ENCODE assay signal across 24 cellular contexts in genomic region chrX:135411893-135412292, GRCh38. TPM values are rescaled to one million over a fixed set of nuclear protein-coding genes. Genes with fewer than 3 reads are reported as not detected.
DNase-seq lines count a peak whose midpoint lies in the region; TF ChIP-seq lines count a peak whose summit lies in the region.
"Had no signal": no experiment of that assay in that cellular context is flagged by ENCODE, and none has a peak within 500 bp of the region (broad histone marks: within the 10 kb centered on the region; RNA-seq: fewer than 3 reads in every experiment).

No MANE protein-coding gene starts in this region.

- intact Hi-C loops in adrenal gland (cut with DNase I) = no loop called here

- peaks cover 15% of the 10 kb centered on the region for H3K27me3 ChIP-seq in adrenal gland
- H3K27me3 ChIP-seq: BE2C had no signal

- H3K4me3 ChIP-seq in adrenal gland (no peak overlapping the region), fibroblast of villous mesenchyme (ENCODE audit: low read depth, low read length) (no peak overlapping the region)
- H3K4me3 ChIP-seq: esophagus squamous epithelium, K562, PC-9, spleen had no signal

- peak overlapping the region in 4 of 5 donors; percentile 23 to 74 (median 28) for H3K27ac ChIP-seq in adrenal gland
- H3K27ac ChIP-seq: esophagus squamous epithelium, PC-9, spleen had no signal

- no peaks in the 10 kb centered on the region for H3K36me3 ChIP-seq in adrenal gland (replicated peaks in 1 of 2)
- H3K36me3 ChIP-seq: BE2C, esophagus squamous epithelium, spleen had no signal

- no peak for TF ChIP-seq POLR2A in adrenal gland (IDR thresholded peaks at IDR 0.05)

- DNase-seq in SKM-1 treated with dmso at 0.1 percent for 144 hours (lab: John Stamatoyannopoulos, UW; ENCODE audit: unreplicated experiment) = peak; percentile 1
- no peak for DNase-seq in SKM-1 (lab: John Stamatoyannopoulos, UW; ENCODE audit: unreplicated experiment)
- DNase-seq in adrenal gland = peak in 4 of 7 donors; percentile 33 to 46 (median 38)
- peak; percentile 8 for DNase-seq in fibroblast of villous mesenchyme (ENCODE audit: low read depth)
- no peak for DNase-seq in activated gamma-delta T cell treated with Interleukin-2 at 50 U/mL for 16 hours
- no peak for DNase-seq in stimulated activated CD4-positive, alpha-beta T cell treated with anti-CD3 and anti-CD28 coated beads, Interleukin-4, amount 100 ng/mL, for 24 hours
- DNase-seq in stimulated activated CD4-positive, alpha-beta T cell treated with anti-CD3 and anti-CD28 coated beads, Interleukin-4, amount 100 ng/mL, for 4 hours = no peak
- no peak for DNase-seq in NCI-H82 (lab: John Stamatoyannopoulos, UW)
- DNase-seq: activated naive CD4-positive, alpha-beta T cell; activated T-cell treated with anti-CD3 and anti-CD28 coated beads for 4 hours; BE2C; DND-41; effector CD4-positive, alpha-beta T cell; esophagus squamous epithelium; GOT3; head of caudate nucleus; NCI-H1105 treated with DMSO at 0.1 percent for 48 hours; NCI-H748 treated with DMSO at 0.1 percent for 48 hours; nucleus accumbens; retina; SIG-M5; spleen had no signal

- 56 to 74% (median 63%) methylated on average over 3 of the region's 3 CpGs for WGBS in adrenal gland, 4 donors

- TF ChIP-seq CTCF in adrenal gland (IDR thresholded peaks at IDR 0.05) (no peak), fibroblast of villous mesenchyme (IDR thresholded peaks at IDR 0.05; ENCODE audit: insufficient read depth, low read depth, low read length) (no peak)

- H3K4me1 ChIP-seq in adrenal gland (replicated peaks in 1 of 2) = peaks cover 6 to 10% of the 10 kb centered on the region in 2 donors
- H3K4me1 ChIP-seq: BE2C, esophagus squamous epithelium had no signal

- no peaks in the 10 kb centered on the region for H3K9me3 ChIP-seq in adrenal gland (replicated peaks in 1 of 3)
- H3K9me3 ChIP-seq: BE2C, esophagus squamous epithelium had no signal

RNA-seq across cellular contexts. Expression of gene SMIM10L2A, which starts 9.9 kb away (rescaled TPM):
- total RNA-seq in adrenal gland (10 to 100 TPM; 34.9 to 90.3 (median 42.3) TPM), fibroblast of villous mesenchyme (under 0.01 TPM in 1 of 2 replicates, not detected in the other)
- polyA plus RNA-seq in adrenal gland = 10 to 100 TPM; 31.5 to 39.1 (median 34.4) TPM
- total RNA-seq: PC-9 had no signal

Comparison
In these comparisons a context has a peak if more than half of its experiments do, and no peak if none do; other contexts are left out.
1. DNase-seq: peak in SKM-1 treated with dmso at 0.1 percent for 144 hours (single experiment), adrenal gland (4 of 7) and fibroblast of villous mesenchyme (single experiment); none in SKM-1 (single experiment), activated gamma-delta T cell treated with Interleukin-2 at 50 U/mL for 16 hours (single experiment), stimulated activated CD4-positive, alpha-beta T cell treated with anti-CD3 and anti-CD28 coated beads, Interleukin-4, amount 100 ng/mL, for 24 hours (single experiment), stimulated activated CD4-positive, alpha-beta T cell treated with anti-CD3 and anti-CD28 coated beads, Interleukin-4, amount 100 ng/mL, for 4 hours (0 of 2) and NCI-H82 (single experiment).
2. RNA of gene SMIM10L2A, which starts 9.9 kb away (total RNA-seq): 34.9 to 90.3 TPM in adrenal gland; under 0.01 TPM in fibroblast of villous mesenchyme; every median in the first group is over 10 times any median in the second.